ENCODE assay signal across 8 cellular contexts in genomic region chr5:32312682-32313523, GRCh38.
DNase-seq lines count a peak whose midpoint lies in the region; ATAC-seq and TF ChIP-seq lines count a peak whose summit lies in the region.

A gene with protein sequence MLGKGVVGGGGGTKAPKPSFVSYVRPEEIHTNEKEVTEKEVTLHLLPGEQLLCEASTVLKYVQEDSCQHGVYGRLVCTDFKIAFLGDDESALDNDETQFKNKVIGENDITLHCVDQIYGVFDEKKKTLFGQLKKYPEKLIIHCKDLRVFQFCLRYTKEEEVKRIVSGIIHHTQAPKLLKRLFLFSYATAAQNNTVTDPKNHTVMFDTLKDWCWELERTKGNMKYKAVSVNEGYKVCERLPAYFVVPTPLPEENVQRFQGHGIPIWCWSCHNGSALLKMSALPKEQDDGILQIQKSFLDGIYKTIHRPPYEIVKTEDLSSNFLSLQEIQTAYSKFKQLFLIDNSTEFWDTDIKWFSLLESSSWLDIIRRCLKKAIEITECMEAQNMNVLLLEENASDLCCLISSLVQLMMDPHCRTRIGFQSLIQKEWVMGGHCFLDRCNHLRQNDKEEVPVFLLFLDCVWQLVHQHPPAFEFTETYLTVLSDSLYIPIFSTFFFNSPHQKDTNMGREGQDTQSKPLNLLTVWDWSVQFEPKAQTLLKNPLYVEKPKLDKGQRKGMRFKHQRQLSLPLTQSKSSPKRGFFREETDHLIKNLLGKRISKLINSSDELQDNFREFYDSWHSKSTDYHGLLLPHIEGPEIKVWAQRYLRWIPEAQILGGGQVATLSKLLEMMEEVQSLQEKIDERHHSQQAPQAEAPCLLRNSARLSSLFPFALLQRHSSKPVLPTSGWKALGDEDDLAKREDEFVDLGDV (minus strand): TSS chr5:32312939. CDS start chr5:32312838, 101 bp downstream.

- H3K4me3 Mint-ChIP-seq in activated naive CD4-positive, alpha-beta T cell treated with anti-CD3 and anti-CD28 coated beads, Interleukin-2, amount 50 U/mL, for 24 hours, result peak within 1 kb of the TSS; percentile 98

- peak; percentile 94 for ATAC-seq in HG02588 (IDR thresholded peaks at IDR 0.05; ENCODE audit: unreplicated experiment)
- ATAC-seq in SK-N-SH treated with all-trans-retinoic acid at 6 μM for 48 hours, result peak; percentile 98

- DNase-seq in GM06990 (ENCODE audit: extremely low read depth, insufficient read length) (peak; percentile 99), NCI-H1092 (lab: John Stamatoyannopoulos, UW) (peak; percentile 99), germinal center (ENCODE audit: low spot score) (peak; percentile 99), non-pigmented ciliary epithelial cell (ENCODE audit: low read depth) (peak; percentile 97), superior temporal gyrus (ENCODE audit: extremely low spot score) (peak; percentile 100)

- no peak for TF ChIP-seq CTCF in GM06990 (IDR thresholded peaks at IDR 0.05; ENCODE audit: insufficient read depth, low read length, poor library complexity, severe bottlenecking)

- H3K4me3 ChIP-seq in GM06990 (replicated peaks; ENCODE audit: low read depth, low read length), result peak within 1 kb of the TSS; percentile 83

- H3K4me1 Mint-ChIP-seq in activated naive CD4-positive, alpha-beta T cell treated with anti-CD3 and anti-CD28 coated beads, Interleukin-2, amount 50 U/mL, for 24 hours, result peaks cover 40% of the 10 kb centered on the region

- H3K9me3 Mint-ChIP-seq in activated naive CD4-positive, alpha-beta T cell treated with anti-CD3 and anti-CD28 coated beads, Interleukin-2, amount 50 U/mL, for 24 hours, result no peaks in the 10 kb centered on the region

- H3K36me3 Mint-ChIP-seq in activated naive CD4-positive, alpha-beta T cell treated with anti-CD3 and anti-CD28 coated beads, Interleukin-2, amount 50 U/mL, for 24 hours, result no peaks in the 10 kb centered on the region

- H3K27ac Mint-ChIP-seq in activated naive CD4-positive, alpha-beta T cell treated with anti-CD3 and anti-CD28 coated beads, Interleukin-2, amount 50 U/mL, for 24 hours, result peak within 1 kb of the TSS; percentile 87

- no peaks in the 10 kb centered on the region for H3K27me3 Mint-ChIP-seq in activated naive CD4-positive, alpha-beta T cell treated with anti-CD3 and anti-CD28 coated beads, Interleukin-2, amount 50 U/mL, for 24 hours

- H3K27me3 ChIP-seq in GM06990 (replicated peaks; ENCODE audit: control insufficient read depth, insufficient read depth, low read length), result no peaks in the 10 kb centered on the region

- no peaks in the 10 kb centered on the region for H3K36me3 ChIP-seq in GM06990 (ENCODE audit: control insufficient read depth, insufficient read depth, low read length)

TF ChIP-seq in SK-N-SH treated with all-trans-retinoic acid at 6 μM for 48 hours, 23 proteins besides CTCF, POLR2A, EP300 and RAD21:
- TF ChIP-seq ZNF70 (CRISPR knock-in tag; IDR thresholded peaks at IDR 0.05), result no peak
- no peak for TF ChIP-seq ZC3H10 (CRISPR knock-in tag; IDR thresholded peaks at IDR 0.05)
- no peak for TF ChIP-seq ZNF565 (CRISPR knock-in tag; conservative IDR thresholded peaks at IDR 0.05; ENCODE audit: low read depth)
- TF ChIP-seq, protein P1, sequence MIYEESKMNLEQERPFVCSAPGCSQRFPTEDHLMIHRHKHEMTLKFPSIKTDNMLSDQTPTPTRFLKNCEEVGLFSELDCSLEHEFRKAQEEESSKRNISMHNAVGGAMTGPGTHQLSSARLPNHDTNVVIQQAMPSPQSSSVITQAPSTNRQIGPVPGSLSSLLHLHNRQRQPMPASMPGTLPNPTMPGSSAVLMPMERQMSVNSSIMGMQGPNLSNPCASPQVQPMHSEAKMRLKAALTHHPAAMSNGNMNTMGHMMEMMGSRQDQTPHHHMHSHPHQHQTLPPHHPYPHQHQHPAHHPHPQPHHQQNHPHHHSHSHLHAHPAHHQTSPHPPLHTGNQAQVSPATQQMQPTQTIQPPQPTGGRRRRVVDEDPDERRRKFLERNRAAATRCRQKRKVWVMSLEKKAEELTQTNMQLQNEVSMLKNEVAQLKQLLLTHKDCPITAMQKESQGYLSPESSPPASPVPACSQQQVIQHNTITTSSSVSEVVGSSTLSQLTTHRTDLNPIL (CRISPR knock-in tag; IDR thresholded peaks at IDR 0.05; ENCODE audit: low read depth), result no peak
- no peak for TF ChIP-seq TCF4 (CRISPR knock-in tag; IDR thresholded peaks at IDR 0.05; ENCODE audit: borderline replicate concordance)
- no peak for TF ChIP-seq ZFP3 (CRISPR knock-in tag; IDR thresholded peaks at IDR 0.05)
- no peak for TF ChIP-seq RARB (CRISPR knock-in tag; IDR thresholded peaks at IDR 0.05)
- no peak for TF ChIP-seq CSRNP3 (CRISPR knock-in tag; IDR thresholded peaks at IDR 0.05)
- TF ChIP-seq OSR1 (CRISPR knock-in tag; IDR thresholded peaks at IDR 0.05), result no peak
- TF ChIP-seq GLIS3 (CRISPR knock-in tag; IDR thresholded peaks at IDR 0.05), result no peak
- no peak for TF ChIP-seq ZNF8 (CRISPR knock-in tag; IDR thresholded peaks at IDR 0.05)
- TF ChIP-seq ESRRG (CRISPR knock-in tag; IDR thresholded peaks at IDR 0.05), result no peak
- no peak for TF ChIP-seq TOX (CRISPR knock-in tag; IDR thresholded peaks at IDR 0.05; ENCODE audit: borderline replicate concordance)
- no peak for TF ChIP-seq ZFP30 (CRISPR knock-in tag; IDR thresholded peaks at IDR 0.05)
- no peak for TF ChIP-seq ARNTL (CRISPR knock-in tag; IDR thresholded peaks at IDR 0.05; ENCODE audit: borderline replicate concordance, low read depth)
- TF ChIP-seq BACH2 (CRISPR knock-in tag; IDR thresholded peaks at IDR 0.05; ENCODE audit: borderline replicate concordance), result no peak
- TF ChIP-seq CSDC2 (CRISPR knock-in tag; IDR thresholded peaks at IDR 0.05), result no peak
- no peak for TF ChIP-seq ISL1 (CRISPR knock-in tag; IDR thresholded peaks at IDR 0.05)
- TF ChIP-seq PPARA (CRISPR knock-in tag; IDR thresholded peaks at IDR 0.05; ENCODE audit: borderline replicate concordance), result no peak
- no peak for TF ChIP-seq POU6F1 (CRISPR knock-in tag; IDR thresholded peaks at IDR 0.05; ENCODE audit: borderline replicate concordance, low read depth)

Comparison
In these comparisons a context has a peak if more than half of its experiments do, and no peak if none do; other contexts are left out.
1. Peak in every context shown above with its lines: DNase-seq, ATAC-seq and H3K4me3 ChIP-seq.